In the genomic region with DNA sequence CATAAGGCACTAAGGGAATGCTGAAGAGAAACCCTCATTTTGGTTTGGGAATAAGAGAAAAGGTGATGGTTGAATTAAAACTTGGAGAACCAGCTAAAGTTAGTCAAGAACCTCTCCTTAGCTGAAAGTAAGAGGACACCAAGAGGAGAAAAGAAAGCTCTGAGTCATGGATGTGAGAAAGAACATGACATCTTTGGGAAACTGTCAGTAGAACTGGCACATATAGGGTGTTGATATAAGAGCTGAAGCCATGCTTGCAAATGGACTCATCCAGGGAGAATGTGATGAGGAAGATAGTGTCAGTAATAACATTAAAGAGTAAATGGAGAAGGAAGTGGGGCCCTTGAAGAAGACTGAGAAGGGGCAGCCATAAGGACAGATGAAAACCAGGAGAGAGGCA, we compare ENCODE assay signal across 1 cellular context.
TF ChIP-seq lines count a peak whose summit lies in the region.

No MANE protein-coding gene starts in this region.

TF ChIP-seq in IMR-90, 13 proteins besides CTCF, POLR2A, EP300 and RAD21:
- TF ChIP-seq USF2 (IDR thresholded peaks at IDR 0.05; ENCODE audit: low read depth, low read length): no peak
- TF ChIP-seq, protein P1, sequence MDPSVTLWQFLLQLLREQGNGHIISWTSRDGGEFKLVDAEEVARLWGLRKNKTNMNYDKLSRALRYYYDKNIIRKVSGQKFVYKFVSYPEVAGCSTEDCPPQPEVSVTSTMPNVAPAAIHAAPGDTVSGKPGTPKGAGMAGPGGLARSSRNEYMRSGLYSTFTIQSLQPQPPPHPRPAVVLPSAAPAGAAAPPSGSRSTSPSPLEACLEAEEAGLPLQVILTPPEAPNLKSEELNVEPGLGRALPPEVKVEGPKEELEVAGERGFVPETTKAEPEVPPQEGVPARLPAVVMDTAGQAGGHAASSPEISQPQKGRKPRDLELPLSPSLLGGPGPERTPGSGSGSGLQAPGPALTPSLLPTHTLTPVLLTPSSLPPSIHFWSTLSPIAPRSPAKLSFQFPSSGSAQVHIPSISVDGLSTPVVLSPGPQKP (IDR thresholded peaks at IDR 0.05; ENCODE audit: borderline replicate concordance, low read depth, low read length): no peak
- TF ChIP-seq RCOR1 (IDR thresholded peaks at IDR 0.05; ENCODE audit: insufficient replicate concordance, low read length): no peak
- no peak for TF ChIP-seq MAZ (IDR thresholded peaks at IDR 0.05; ENCODE audit: borderline replicate concordance, low read depth, low read length)
- no peak for TF ChIP-seq CHD1 (IDR thresholded peaks at IDR 0.05; ENCODE audit: low read depth, low read length)
- TF ChIP-seq BHLHE40 (IDR thresholded peaks at IDR 0.05; ENCODE audit: low read depth, low read length): no peak
- TF ChIP-seq FOS (IDR thresholded peaks at IDR 0.05; ENCODE audit: low read depth, low read length): no peak
- TF ChIP-seq RFX5 (IDR thresholded peaks at IDR 0.05; ENCODE audit: low read depth, low read length): no peak
TF ChIP-seq in IMR-90: peak in this region for 0.
